In genomic region chr16:68361485-68361884, GRCh38 we compare ENCODE assay signal across 16 cellular contexts.
"Had no signal": no experiment of that assay in that cellular context is flagged by ENCODE, and none has a peak within 500 bp of the region (broad histone marks: within the 10 kb centered on the region; RNA-seq: fewer than 3 reads in every experiment).

No MANE protein-coding gene starts in this region.

- FAIRE-seq: astrocyte, keratinocyte had no signal

- H3K27ac ChIP-seq: coronary artery, epithelial cell of prostate, heart left ventricle, tibial artery, vagina had no signal

- H3K4me3 Mint-ChIP-seq: activated CD8-positive, alpha-beta T cell treated with anti-CD3 and anti-CD28 coated beads, Interleukin-2, amount 10 ng/mL, durations not matched to agents 7 days and 5 days; activated naive CD8-positive, alpha-beta T cell treated with anti-CD3 and anti-CD28 coated beads, Interleukin-2, amount 10 ng/mL, durations not matched to agents 7 days and 5 days; stimulated activated effector memory CD8-positive, alpha-beta T cell treated with anti-CD3 and anti-CD28 coated beads, Interleukin-12 subunit alpha, Interleukin-12 subunit beta, amount 100 ng/mL, for 72 hours had no signal

- H3K9me3 ChIP-seq: heart left ventricle, tibial artery, vagina had no signal

- ATAC-seq: activated CD8-positive, alpha-beta T cell treated with anti-CD3 and anti-CD28 coated beads, Interleukin-2, amount 10 ng/mL, durations not matched to agents 7 days and 5 days; stimulated activated effector memory CD8-positive, alpha-beta T cell treated with anti-CD3 and anti-CD28 coated beads, Interleukin-12 subunit alpha, Interleukin-12 subunit beta, amount 100 ng/mL, for 72 hours had no signal

- H3K27me3 ChIP-seq: vagina had no signal

- DNase-seq: activated CD4-positive, alpha-beta T cell treated with anti-CD3 and anti-CD28 coated beads for 4 hours; activated CD8-positive, alpha-beta memory T cell treated with anti-CD3 and anti-CD28 coated beads, Interleukin-2, amount 50 U/mL, for 48 hours; activated CD8-positive, alpha-beta T cell treated with anti-CD3 and anti-CD28 coated beads, Interleukin-2, amount 10 ng/mL, durations not matched to agents 7 days and 5 days; effector CD8-positive, alpha-beta T cell; retina; T-helper 9 cell; tibial artery had no signal

- H3K9me3 Mint-ChIP-seq: activated naive CD8-positive, alpha-beta T cell treated with anti-CD3 and anti-CD28 coated beads, Interleukin-2, amount 10 ng/mL, durations not matched to agents 7 days and 5 days; stimulated activated effector memory CD8-positive, alpha-beta T cell treated with anti-CD3 and anti-CD28 coated beads, Interleukin-12 subunit alpha, Interleukin-12 subunit beta, amount 100 ng/mL, for 72 hours had no signal

- H3K4me1 ChIP-seq: tibial artery had no signal

- H3K27ac Mint-ChIP-seq: activated CD8-positive, alpha-beta T cell treated with anti-CD3 and anti-CD28 coated beads, Interleukin-2, amount 10 ng/mL, durations not matched to agents 7 days and 5 days; activated naive CD8-positive, alpha-beta T cell treated with anti-CD3 and anti-CD28 coated beads, Interleukin-2, amount 10 ng/mL, durations not matched to agents 7 days and 5 days; stimulated activated effector memory CD8-positive, alpha-beta T cell treated with anti-CD3 and anti-CD28 coated beads, Interleukin-12 subunit alpha, Interleukin-12 subunit beta, amount 100 ng/mL, for 72 hours had no signal

- H3K4me3 ChIP-seq: coronary artery, smooth muscle cell, tibial artery had no signal

- H3K4me2 ChIP-seq: smooth muscle cell had no signal
